8 cellular contexts compared by ENCODE assay signal in genomic region chr4:1856920-1857699, GRCh38. TPM values are rescaled to one million over a fixed set of nuclear protein-coding genes. Genes with fewer than 3 reads are reported as not detected.
DNase-seq lines count a peak whose midpoint lies in the region; ATAC-seq and TF ChIP-seq lines count a peak whose summit lies in the region.

No MANE protein-coding gene starts in this region.

- intact Hi-C loops in sigmoid colon (cut with DNase I) = loop anchor here (1.0 to 5.0 kb wide), 3 partner anchors 13 to 145 kb away; partner anchors contain the start of gene SLBP

- H3K27ac ChIP-seq in sigmoid colon = peak overlapping the region; percentile 83 to 87 (median 86)

- peak overlapping the region; percentile 74 for H3K27ac Mint-ChIP-seq in activated naive CD8-positive, alpha-beta T cell treated with anti-CD3 and anti-CD28 coated beads for 36 hours

- H3K27me3 ChIP-seq in sigmoid colon = peaks cover 0 to 4% (median 3%) of the 10 kb centered on the region in 3 donors

- H3K4me1 Mint-ChIP-seq in activated T-cell treated with anti-CD3 and anti-CD28 coated beads, Interleukin-2, amount 50 U/mL, for 4 hours (ENCODE audit: low read depth) = peaks cover 35% of the 10 kb centered on the region
- peaks cover 38% of the 10 kb centered on the region for H3K4me1 Mint-ChIP-seq in activated naive CD8-positive, alpha-beta T cell treated with anti-CD3 and anti-CD28 coated beads for 36 hours

- no peak for ATAC-seq in activated T-cell treated with anti-CD3 and anti-CD28 coated beads, Interleukin-2, amount 50 U/mL, for 4 hours

- DNase-seq in activated T-cell treated with anti-CD3 and anti-CD28 coated beads, Interleukin-2, amount 50 U/mL, for 4 hours = no peak
- DNase-seq in activated T-cell treated with anti-CD3 and anti-CD28 coated beads for 4 hours (no peak), hepatic stellate cell (ENCODE audit: low spot score) (peak; percentile 62), sigmoid colon (peak; percentile 79), NCI-H2107 (lab: John Stamatoyannopoulos, UW) (no peak), SKM-1 treated with dmso at 0.1 percent for 144 hours (lab: John Stamatoyannopoulos, UW; ENCODE audit: unreplicated experiment) (no peak)
- DNase-seq in activated naive CD8-positive, alpha-beta T cell treated with anti-CD3 and anti-CD28 coated beads for 36 hours = no peak
- DNase-seq in activated CD4-positive, alpha-beta T cell treated with anti-CD3 and anti-CD28 coated beads for 1 hour = no peak

- peak overlapping the region; percentile 70 to 90 (median 76) for H3K4me3 ChIP-seq in sigmoid colon

- 20 to 26% methylated on average over 33 of the region's 33 CpGs for WGBS in sigmoid colon, 2 donors

- TF ChIP-seq EP300 in sigmoid colon (IDR thresholded peaks at IDR 0.05) = no peak

- TF ChIP-seq CTCF in sigmoid colon (IDR thresholded peaks at IDR 0.05) = no peak

- no peaks in the 10 kb centered on the region for H3K27me3 Mint-ChIP-seq in activated T-cell treated with anti-CD3 and anti-CD28 coated beads, Interleukin-2, amount 50 U/mL, for 4 hours (ENCODE audit: low read depth)
- H3K27me3 Mint-ChIP-seq in activated naive CD8-positive, alpha-beta T cell treated with anti-CD3 and anti-CD28 coated beads for 36 hours = no peaks in the 10 kb centered on the region

- H3K36me3 ChIP-seq in sigmoid colon = no peaks in the 10 kb centered on the region

- peak in 1 of 2 donors; percentile 13 for TF ChIP-seq POLR2A in sigmoid colon (IDR thresholded peaks at IDR 0.05)

- H3K36me3 Mint-ChIP-seq in activated T-cell treated with anti-CD3 and anti-CD28 coated beads, Interleukin-2, amount 50 U/mL, for 4 hours (ENCODE audit: insufficient read depth) = no peaks in the 10 kb centered on the region
- H3K36me3 Mint-ChIP-seq in activated naive CD8-positive, alpha-beta T cell treated with anti-CD3 and anti-CD28 coated beads for 36 hours = peaks cover 16% of the 10 kb centered on the region

- H3K9me3 ChIP-seq in sigmoid colon = no peaks in the 10 kb centered on the region

- peaks cover 0 to 25% (median 23%) of the 10 kb centered on the region in 4 donors for H3K4me1 ChIP-seq in sigmoid colon

- H3K9me3 Mint-ChIP-seq in activated T-cell treated with anti-CD3 and anti-CD28 coated beads, Interleukin-2, amount 50 U/mL, for 4 hours = no peaks in the 10 kb centered on the region
- H3K9me3 Mint-ChIP-seq in activated naive CD8-positive, alpha-beta T cell treated with anti-CD3 and anti-CD28 coated beads for 36 hours = no peaks in the 10 kb centered on the region

- peak overlapping the region; percentile 84 for H3K4me3 Mint-ChIP-seq in activated T-cell treated with anti-CD3 and anti-CD28 coated beads, Interleukin-2, amount 50 U/mL, for 4 hours
- H3K4me3 Mint-ChIP-seq in activated naive CD8-positive, alpha-beta T cell treated with anti-CD3 and anti-CD28 coated beads for 36 hours = peak overlapping the region; percentile 82

RNA-seq across cellular contexts. Expression of gene LETM1, which starts 1.2 kb away (rescaled TPM):
- 100 to 1,000 TPM; 128 to 141 (median 133) TPM for total RNA-seq in activated T-cell treated with anti-CD3 and anti-CD28 coated beads, Interleukin-2, amount 50 U/mL, for 4 hours
- total RNA-seq in activated naive CD8-positive, alpha-beta T cell treated with anti-CD3 and anti-CD28 coated beads for 36 hours = 10 to 100 TPM; 76.6 to 77.3 TPM
- total RNA-seq in sigmoid colon = 10 to 100 TPM; 15.0 to 22.4 (median 17.8) TPM
- polyA plus RNA-seq in sigmoid colon = 10 to 100 TPM; 11.4 to 91.6 (median 36.1) TPM

RNA-seq across cellular contexts. Expression of gene NSD2, which starts 14.1 kb away (rescaled TPM):
- total RNA-seq in activated T-cell treated with anti-CD3 and anti-CD28 coated beads, Interleukin-2, amount 50 U/mL, for 4 hours = 10 to 100 TPM; 84.0 to 97.0 (median 91.0) TPM
- total RNA-seq in activated naive CD8-positive, alpha-beta T cell treated with anti-CD3 and anti-CD28 coated beads for 36 hours = 100 to 1,000 TPM; 181 to 184 TPM
- total RNA-seq in sigmoid colon = 10 to 100 TPM; 33.9 to 56.5 (median 38.0) TPM
- 10 to 100 TPM in 2 of 3 donors, 1 to 10 TPM in 1; 7.2 to 57.9 (median 22.4) TPM for polyA plus RNA-seq in sigmoid colon

Comparison
In these comparisons a context has a peak if more than half of its experiments do, and no peak if none do; other contexts are left out.
1. DNase-seq: peak in hepatic stellate cell (single experiment) and sigmoid colon (single experiment); none in activated T-cell treated with anti-CD3 and anti-CD28 coated beads, Interleukin-2, amount 50 U/mL, for 4 hours (single experiment), activated T-cell treated with anti-CD3 and anti-CD28 coated beads for 4 hours (single experiment), activated naive CD8-positive, alpha-beta T cell treated with anti-CD3 and anti-CD28 coated beads for 36 hours (single experiment), NCI-H2107 (single experiment), SKM-1 treated with dmso at 0.1 percent for 144 hours (single experiment) and activated CD4-positive, alpha-beta T cell treated with anti-CD3 and anti-CD28 coated beads for 1 hour (single experiment).